1 cellular context compared by ENCODE assay signal in the genomic region with DNA sequence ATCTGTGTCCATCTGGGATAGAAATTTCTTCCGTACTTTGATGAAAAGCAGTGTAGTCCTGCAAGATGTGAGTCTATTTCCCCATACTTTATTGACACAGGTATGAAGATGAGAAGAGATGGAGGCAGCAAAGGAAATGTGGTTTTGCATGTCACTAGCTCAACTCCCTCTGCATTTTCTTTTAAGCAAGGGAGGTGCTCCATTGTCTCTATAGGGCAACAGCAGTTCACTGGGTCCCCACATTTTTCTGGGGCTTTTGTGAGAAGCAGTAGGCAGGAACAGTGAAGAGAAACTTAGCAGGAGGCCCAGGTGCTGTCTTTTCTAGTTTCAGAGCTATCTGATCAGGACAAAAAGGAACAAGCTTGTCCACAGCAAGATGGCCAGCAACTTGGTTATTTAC.
TF ChIP-seq lines count a peak whose summit lies in the region.

No MANE protein-coding gene starts in this region.

TF ChIP-seq in SK-N-SH treated with all-trans-retinoic acid at 6 μM for 48 hours, 23 proteins besides CTCF, POLR2A, EP300 and RAD21 (continued from another document):
- TF ChIP-seq, protein P1, sequence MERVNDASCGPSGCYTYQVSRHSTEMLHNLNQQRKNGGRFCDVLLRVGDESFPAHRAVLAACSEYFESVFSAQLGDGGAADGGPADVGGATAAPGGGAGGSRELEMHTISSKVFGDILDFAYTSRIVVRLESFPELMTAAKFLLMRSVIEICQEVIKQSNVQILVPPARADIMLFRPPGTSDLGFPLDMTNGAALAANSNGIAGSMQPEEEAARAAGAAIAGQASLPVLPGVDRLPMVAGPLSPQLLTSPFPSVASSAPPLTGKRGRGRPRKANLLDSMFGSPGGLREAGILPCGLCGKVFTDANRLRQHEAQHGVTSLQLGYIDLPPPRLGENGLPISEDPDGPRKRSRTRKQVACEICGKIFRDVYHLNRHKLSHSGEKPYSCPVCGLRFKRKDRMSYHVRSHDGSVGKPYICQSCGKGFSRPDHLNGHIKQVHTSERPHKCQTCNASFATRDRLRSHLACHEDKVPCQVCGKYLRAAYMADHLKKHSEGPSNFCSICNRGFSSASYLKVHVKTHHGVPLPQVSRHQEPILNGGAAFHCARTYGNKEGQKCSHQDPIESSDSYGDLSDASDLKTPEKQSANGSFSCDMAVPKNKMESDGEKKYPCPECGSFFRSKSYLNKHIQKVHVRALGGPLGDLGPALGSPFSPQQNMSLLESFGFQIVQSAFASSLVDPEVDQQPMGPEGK (CRISPR knock-in tag; IDR thresholded peaks at IDR 0.05; ENCODE audit: borderline replicate concordance) = no peak
- TF ChIP-seq GLIS3 (CRISPR knock-in tag; IDR thresholded peaks at IDR 0.05) = no peak
- no peak for TF ChIP-seq TCF4 (CRISPR knock-in tag; IDR thresholded peaks at IDR 0.05; ENCODE audit: borderline replicate concordance)
- TF ChIP-seq TOX (CRISPR knock-in tag; IDR thresholded peaks at IDR 0.05; ENCODE audit: borderline replicate concordance) = no peak
- no peak for TF ChIP-seq PPARA (CRISPR knock-in tag; IDR thresholded peaks at IDR 0.05; ENCODE audit: borderline replicate concordance)
